9 cellular contexts compared by ENCODE assay signal in the genomic region with DNA sequence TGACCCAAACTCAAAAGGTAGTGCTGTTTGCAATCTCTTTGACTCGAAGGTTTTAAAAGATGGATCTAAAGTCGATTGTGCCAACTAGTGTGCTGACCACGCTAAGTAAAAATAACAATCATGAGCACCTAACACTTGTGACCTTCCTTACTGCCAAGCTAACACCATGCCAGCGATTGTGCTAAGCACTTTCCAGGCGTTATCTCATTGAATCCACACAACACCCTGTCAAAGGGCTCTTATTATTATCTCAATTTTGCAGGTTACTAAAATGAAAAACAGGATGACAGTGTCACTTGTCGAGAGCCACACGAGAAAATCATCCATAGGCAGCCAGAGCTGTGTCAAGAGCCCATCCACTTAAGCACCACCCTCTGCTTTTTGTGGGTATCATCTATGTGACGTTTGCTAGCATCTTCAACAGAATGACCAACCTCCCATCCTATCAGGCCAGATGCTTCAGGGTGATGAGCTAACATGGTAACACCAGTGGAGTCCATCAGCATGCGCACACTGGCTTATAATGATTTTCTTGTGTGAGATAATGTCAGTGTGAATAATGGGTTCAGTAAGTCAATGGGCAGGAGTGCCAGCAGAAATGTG. TPM values are rescaled to one million over a fixed set of nuclear protein-coding genes. Genes with fewer than 3 reads are reported as not detected.
DNase-seq lines count a peak whose midpoint lies in the region; ATAC-seq and TF ChIP-seq lines count a peak whose summit lies in the region.
"Had no signal": no experiment of that assay in that cellular context is flagged by ENCODE, and none has a peak within 500 bp of the region (broad histone marks: within the 10 kb centered on the region; RNA-seq: fewer than 3 reads in every experiment).

No MANE protein-coding gene starts in this region.

- no peak overlapping the region for H3K4me2 ChIP-seq in PC-9

- ATAC-seq in stimulated activated naive CD8-positive, alpha-beta T cell treated with anti-CD3 and anti-CD28 coated beads, Interleukin-15, Interleukin-2, amounts not matched to agents 100 U/mL and 50 U/mL, for 24 hours = no peak
- no peak for ATAC-seq in activated CD8-positive, alpha-beta T cell treated with anti-CD3 and anti-CD28 coated beads, Interleukin-2, amount 10 ng/mL, durations not matched to agents 7 days and 5 days
- ATAC-seq in omental fat pad (ENCODE audit: low FRiP score) = no peak

- no peak for TF ChIP-seq CTCF in PC-9 (conservative IDR thresholded peaks at IDR 0.05)
- no peak for TF ChIP-seq CTCF in omental fat pad (IDR thresholded peaks at IDR 0.05)

- no peaks in the 10 kb centered on the region for H4K20me1 ChIP-seq in PC-9 (ENCODE audit: insufficient read depth)

- no peaks in the 10 kb centered on the region for H3K79me2 ChIP-seq in PC-9 (ENCODE audit: low read depth)

- no TSS peak for BruUV-seq in PC-9 (replicated peaks; lab: Mats Ljungman, UMichigan)

- CTCF ChIA-PET in activated CD8-positive, alpha-beta T cell treated with anti-CD3 and anti-CD28 coated beads, Interleukin-2, amount 10 ng/mL, durations not matched to agents 7 days and 5 days (lab: Charles Lee) = interaction anchor here (0.6 to 6.8 kb wide), 6 partner anchors 11 to 88 kb away, joined by 3 to 163 read pairs (median 52); a partner anchor contains a TSS
- CTCF ChIA-PET in PC-9 (lab: Charles Lee) = no interaction called here

- H3K27ac Mint-ChIP-seq in stimulated activated naive CD8-positive, alpha-beta T cell treated with anti-CD3 and anti-CD28 coated beads, Interleukin-15, Interleukin-2, amounts not matched to agents 100 ng/mL and 50 ng/mL, for 24 hours = peak overlapping the region; percentile 80
- H3K27ac Mint-ChIP-seq in activated CD8-positive, alpha-beta T cell treated with anti-CD3 and anti-CD28 coated beads, Interleukin-2, amount 10 ng/mL, durations not matched to agents 7 days and 5 days = peak overlapping the region; percentile 44
- H3K27ac Mint-ChIP-seq in immature natural killer cell = peak overlapping the region; percentile 86 to 95 (median 90)

- peak overlapping the region; percentile 78 for H3K4me3 Mint-ChIP-seq in stimulated activated naive CD8-positive, alpha-beta T cell treated with anti-CD3 and anti-CD28 coated beads, Interleukin-15, Interleukin-2, amounts not matched to agents 100 ng/mL and 50 ng/mL, for 24 hours
- peak overlapping the region; percentile 54 for H3K4me3 Mint-ChIP-seq in activated CD8-positive, alpha-beta T cell treated with anti-CD3 and anti-CD28 coated beads, Interleukin-2, amount 10 ng/mL, durations not matched to agents 7 days and 5 days
- peak overlapping the region; percentile 76 to 90 (median 79) for H3K4me3 Mint-ChIP-seq in immature natural killer cell

- H3K4me3 ChIP-seq in PC-9 = no peak overlapping the region

- H3K36me3 Mint-ChIP-seq in stimulated activated naive CD8-positive, alpha-beta T cell treated with anti-CD3 and anti-CD28 coated beads, Interleukin-15, Interleukin-2, amounts not matched to agents 100 ng/mL and 50 ng/mL, for 24 hours (ENCODE audit: low read depth) = no peaks in the 10 kb centered on the region
- H3K36me3 Mint-ChIP-seq in activated CD8-positive, alpha-beta T cell treated with anti-CD3 and anti-CD28 coated beads, Interleukin-2, amount 10 ng/mL, durations not matched to agents 7 days and 5 days (ENCODE audit: low read depth) = no peaks in the 10 kb centered on the region
- no peaks in the 10 kb centered on the region for H3K36me3 Mint-ChIP-seq in immature natural killer cell

- peaks cover 16% of the 10 kb centered on the region for H3K4me1 Mint-ChIP-seq in stimulated activated naive CD8-positive, alpha-beta T cell treated with anti-CD3 and anti-CD28 coated beads, Interleukin-15, Interleukin-2, amounts not matched to agents 100 ng/mL and 50 ng/mL, for 24 hours (ENCODE audit: low read depth)
- H3K4me1 Mint-ChIP-seq in activated CD8-positive, alpha-beta T cell treated with anti-CD3 and anti-CD28 coated beads, Interleukin-2, amount 10 ng/mL, durations not matched to agents 7 days and 5 days (ENCODE audit: low read depth) = peaks cover 27% of the 10 kb centered on the region
- H3K4me1 Mint-ChIP-seq in immature natural killer cell = peaks cover 36 to 44% of the 10 kb centered on the region in 2 donors

- POLR2A ChIA-PET in activated CD8-positive, alpha-beta T cell treated with anti-CD3 and anti-CD28 coated beads, Interleukin-2, amount 10 ng/mL, durations not matched to agents 7 days and 5 days (lab: Charles Lee) = interaction anchor here (0.7 to 4.4 kb wide), 3 partner anchors 10 to 33 kb away, joined by 3 to 29 read pairs (median 4); a partner anchor contains a TSS
- POLR2A ChIA-PET in PC-9 (lab: Charles Lee; ENCODE audit: unreplicated experiment) = no interaction called here

- H3K27ac ChIP-seq in PC-9 = no peak overlapping the region
- H3K27ac ChIP-seq: SJSA1 had no signal

- peaks cover 8% of the 10 kb centered on the region; the same call in 1 of the 2 replicates for H3K4me1 ChIP-seq in PC-9 (replicated peaks; ENCODE audit: insufficient read depth)

- H3F3A ChIP-seq in PC-9 (ENCODE audit: insufficient read depth, low read depth) = peaks cover 6% of the 10 kb centered on the region; the same call in 1 of the 2 replicates

- no peak for DNase-seq in stimulated activated naive CD8-positive, alpha-beta T cell treated with anti-CD3 and anti-CD28 coated beads, Interleukin-15, Interleukin-2, amounts not matched to agents 100 U/mL and 50 U/mL, for 24 hours
- DNase-seq in activated CD8-positive, alpha-beta T cell treated with anti-CD3 and anti-CD28 coated beads, Interleukin-2, amount 10 ng/mL, durations not matched to agents 7 days and 5 days = no peak
- DNase-seq in immature natural killer cell = no peak
- no peak for DNase-seq in PC-9
- no peak for DNase-seq in retina
- DNase-seq in omental fat pad (ENCODE audit: low spot score) = no peak
- DNase-seq in activated gamma-delta T cell (lab: John Stamatoyannopoulos, UW) = no peak

- H3K27me3 ChIP-seq in PC-9 (ENCODE audit: insufficient read depth, low read depth) = peaks cover 26% of the 10 kb centered on the region
- H3K27me3 ChIP-seq: SJSA1 had no signal

- no peaks in the 10 kb centered on the region for H3K9me2 ChIP-seq in PC-9 (ENCODE audit: insufficient read depth)

- intact Hi-C loops in PC-9 (cut with micrococcal nuclease; ENCODE audit: unreplicated experiment) = no loop called here

- no peaks in the 10 kb centered on the region for H3K27me3 Mint-ChIP-seq in stimulated activated naive CD8-positive, alpha-beta T cell treated with anti-CD3 and anti-CD28 coated beads, Interleukin-15, Interleukin-2, amounts not matched to agents 100 ng/mL and 50 ng/mL, for 24 hours
- peaks cover 11% of the 10 kb centered on the region for H3K27me3 Mint-ChIP-seq in activated CD8-positive, alpha-beta T cell treated with anti-CD3 and anti-CD28 coated beads, Interleukin-2, amount 10 ng/mL, durations not matched to agents 7 days and 5 days (ENCODE audit: low read depth)
- H3K27me3 Mint-ChIP-seq in immature natural killer cell (ENCODE audit: low read depth in 3 of 3) = peaks cover 1 to 7% (median 2%) of the 10 kb centered on the region in 3 donors

- H3K36me3 ChIP-seq in PC-9 (ENCODE audit: low read depth) = no peaks in the 10 kb centered on the region
- H3K36me3 ChIP-seq: SJSA1 had no signal

- H2AFZ ChIP-seq in PC-9 = no peak overlapping the region

- no peaks in the 10 kb centered on the region for H3K9me3 Mint-ChIP-seq in stimulated activated naive CD8-positive, alpha-beta T cell treated with anti-CD3 and anti-CD28 coated beads, Interleukin-15, Interleukin-2, amounts not matched to agents 100 ng/mL and 50 ng/mL, for 24 hours
- H3K9me3 Mint-ChIP-seq in activated CD8-positive, alpha-beta T cell treated with anti-CD3 and anti-CD28 coated beads, Interleukin-2, amount 10 ng/mL, durations not matched to agents 7 days and 5 days (ENCODE audit: insufficient read depth) = no peaks in the 10 kb centered on the region
- H3K9me3 Mint-ChIP-seq in immature natural killer cell = no peaks in the 10 kb centered on the region

- H3K9me3 ChIP-seq in PC-9 (ENCODE audit: insufficient read depth, low read depth) = no peaks in the 10 kb centered on the region
- H3K9me3 ChIP-seq: SJSA1 had no signal

RNA-seq across cellular contexts. Expression of a gene that starts 0.9 kb away (rescaled TPM):
- 10 to 100 TPM in 1 of 2 experiments, 1 to 10 TPM in 1; 9.9 to 10.3 TPM for total RNA-seq in activated CD8-positive, alpha-beta T cell treated with anti-CD3 and anti-CD28 coated beads, Interleukin-2, amount 10 ng/mL, durations not matched to agents 7 days and 5 days
- polyA plus RNA-seq in immature natural killer cell = 10 to 100 TPM in 2 of 3 donors, 1 to 10 TPM in 1; 9.3 to 23.6 (median 15.6) TPM
- 0.17 and 0.63 TPM in 2 replicates for total RNA-seq in PC-9 (2021)
- total RNA-seq in omental fat pad = 10 to 100 TPM in 3 of 4 donors, 1 to 10 TPM in 1; 4.7 to 22.5 (median 14.8) TPM

RNA-seq across cellular contexts. Expression of a gene that starts 10.9 kb away (rescaled TPM):
- 10 to 100 TPM; 76.0 to 82.8 TPM for total RNA-seq in activated CD8-positive, alpha-beta T cell treated with anti-CD3 and anti-CD28 coated beads, Interleukin-2, amount 10 ng/mL, durations not matched to agents 7 days and 5 days
- polyA plus RNA-seq in immature natural killer cell = 10 to 100 TPM; 21.1 to 35.5 (median 32.3) TPM
- total RNA-seq in PC-9 (2021) = 83.5 and 101 TPM in 2 replicates
- 100 to 1,000 TPM in 1 of 4 donors, 10 to 100 TPM in 3; 29.8 to 125 (median 35.9) TPM for total RNA-seq in omental fat pad

RNA-seq across cellular contexts. Expression of a gene that starts 53.5 kb away (rescaled TPM):
- 10 to 100 TPM; 69.4 to 72.6 TPM for total RNA-seq in activated CD8-positive, alpha-beta T cell treated with anti-CD3 and anti-CD28 coated beads, Interleukin-2, amount 10 ng/mL, durations not matched to agents 7 days and 5 days
- 10 to 100 TPM; 18.0 to 37.5 (median 23.2) TPM for polyA plus RNA-seq in immature natural killer cell
- total RNA-seq in PC-9 (2021) = 4.2 and 4.8 TPM in 2 replicates
- 100 to 1,000 TPM in 1 of 4 donors, 10 to 100 TPM in 3; 41.8 to 162 (median 45.5) TPM for total RNA-seq in omental fat pad
